In genomic region chr7:11252011-11252607, GRCh38 we compare ENCODE assay signal across 19 cellular contexts.
DNase-seq lines count a peak whose midpoint lies in the region; ATAC-seq and TF ChIP-seq lines count a peak whose summit lies in the region.
"Had no signal": no experiment of that assay in that cellular context is flagged by ENCODE, and none has a peak within 500 bp of the region (broad histone marks: within the 10 kb centered on the region; RNA-seq: fewer than 3 reads in every experiment).

No MANE protein-coding gene starts in this region.

- H3K27me3 Mint-ChIP-seq in stimulated activated naive B cell treated with anti-CD40 and anti-IgM and Interleukin-4, amounts not matched to agents 10 μg/mL and 1 μg/mL and 100 μg/mL, for 72 hours = peaks cover 0 to 5% of the 10 kb centered on the region in 2 donors
- H3K27me3 Mint-ChIP-seq in activated T-cell treated with anti-CD3 and anti-CD28 coated beads, Interleukin-2, amount 50 U/mL, for 4 hours (ENCODE audit: low read depth) = peaks cover 2% of the 10 kb centered on the region
- H3K27me3 Mint-ChIP-seq: CD4-positive, CD25-positive, alpha-beta regulatory T cell had no signal

- no peak overlapping the region for H3K9ac ChIP-seq in OCI-LY3 (ENCODE audit: low read length)

- peaks cover 6% of the 10 kb centered on the region; the same call in 1 of the 2 replicates for H3K4me1 ChIP-seq in OCI-LY3 (ENCODE audit: low read length)

- H3K36me3 Mint-ChIP-seq in stimulated activated naive B cell treated with anti-CD40 and anti-IgM and Interleukin-4, amounts not matched to agents 10 μg/mL and 1 μg/mL and 100 μg/mL, for 72 hours = no peaks in the 10 kb centered on the region
- no peaks in the 10 kb centered on the region for H3K36me3 Mint-ChIP-seq in activated T-cell treated with anti-CD3 and anti-CD28 coated beads, Interleukin-2, amount 50 U/mL, for 4 hours (ENCODE audit: insufficient read depth)
- H3K36me3 Mint-ChIP-seq: CD4-positive, CD25-positive, alpha-beta regulatory T cell had no signal

- H3K27me3 ChIP-seq in OCI-LY3 (ENCODE audit: low read depth, low read length) = no peaks in the 10 kb centered on the region

- H3K4me3 ChIP-seq in OCI-LY3 (ENCODE audit: low read length) = no peak overlapping the region

- peaks cover 8 to 17% of the 10 kb centered on the region in 2 donors for H3K4me1 Mint-ChIP-seq in stimulated activated naive B cell treated with anti-CD40 and anti-IgM and Interleukin-4, amounts not matched to agents 10 μg/mL and 1 μg/mL and 100 μg/mL, for 72 hours
- H3K4me1 Mint-ChIP-seq in activated T-cell treated with anti-CD3 and anti-CD28 coated beads, Interleukin-2, amount 50 U/mL, for 4 hours (ENCODE audit: low read depth) = no peaks in the 10 kb centered on the region
- H3K4me1 Mint-ChIP-seq: CD4-positive, CD25-positive, alpha-beta regulatory T cell; H9 had no signal

- no peak overlapping the region for H3K27ac ChIP-seq in OCI-LY3 (ENCODE audit: low read length)
- H3K27ac ChIP-seq: RWPE1 had no signal

- no peak overlapping the region for H3K4me3 Mint-ChIP-seq in stimulated activated naive B cell treated with anti-CD40 and anti-IgM and Interleukin-4, amounts not matched to agents 10 μg/mL and 1 μg/mL and 100 μg/mL, for 72 hours
- no peak overlapping the region for H3K4me3 Mint-ChIP-seq in activated T-cell treated with anti-CD3 and anti-CD28 coated beads, Interleukin-2, amount 50 U/mL, for 4 hours
- H3K4me3 Mint-ChIP-seq: CD4-positive, CD25-positive, alpha-beta regulatory T cell; H9 had no signal

- H3K4me2 ChIP-seq in OCI-LY3 (ENCODE audit: low read length) = 0 out of 2 replicates have a peak overlapping the region, but pooled peaks have one; percentile 9

- no peaks in the 10 kb centered on the region for H3K9me3 Mint-ChIP-seq in stimulated activated naive B cell treated with anti-CD40 and anti-IgM and Interleukin-4, amounts not matched to agents 10 μg/mL and 1 μg/mL and 100 μg/mL, for 72 hours
- no peaks in the 10 kb centered on the region for H3K9me3 Mint-ChIP-seq in activated T-cell treated with anti-CD3 and anti-CD28 coated beads, Interleukin-2, amount 50 U/mL, for 4 hours
- H3K9me3 Mint-ChIP-seq: H9 had no signal

- no peak overlapping the region for H2AFZ ChIP-seq in OCI-LY3 (ENCODE audit: low read depth, low read length)

- H3K79me2 ChIP-seq in OCI-LY3 (ENCODE audit: low read length) = no peaks in the 10 kb centered on the region

- TF ChIP-seq CTCF in OCI-LY3 (IDR thresholded peaks at IDR 0.05; ENCODE audit: low read depth, low read length) = no peak

- no peak for DNase-seq in stimulated activated naive B cell treated with anti-CD40 and anti-IgM and Interleukin-4, amounts not matched to agents 10 μg/mL and 1 μg/mL and 100 μg/mL, for 72 hours
- no peak for DNase-seq in activated T-cell treated with anti-CD3 and anti-CD28 coated beads, Interleukin-2, amount 50 U/mL, for 4 hours
- no peak for DNase-seq in GDM1 (lab: John Stamatoyannopoulos, UW)
- DNase-seq: CD4-positive, CD25-positive, alpha-beta regulatory T cell; DMS79; H9; KG1; NCI-H1048; NCI-H1436 treated with DMSO at 0.1 percent for 48 hours; NCI-H2029 treated with DMSO at 0.1 percent for 48 hours; NCI-H2171 treated with DMSO at 0.1 percent for 48 hours; NCI-H446 treated with DMSO at 0.1 percent for 48 hours; NCI-H748 treated with DMSO at 0.1 percent for 48 hours had no signal

- peak; percentile 29 for ATAC-seq in GM18867 (IDR thresholded peaks at IDR 0.05; ENCODE audit: unreplicated experiment)
- peak; percentile 43 for ATAC-seq in GM21723 (IDR thresholded peaks at IDR 0.05; ENCODE audit: unreplicated experiment)
- ATAC-seq in stimulated activated naive B cell treated with anti-CD40 and anti-IgM and Interleukin-4, amounts not matched to agents 10 μg/mL and 1 μg/mL and 100 μg/mL, for 72 hours (replicated peaks) = peak; percentile 28 to 31
- no peak for ATAC-seq in HG02798 (IDR thresholded peaks at IDR 0.05; ENCODE audit: poor library complexity, unreplicated experiment)
- ATAC-seq in activated T-cell treated with anti-CD3 and anti-CD28 coated beads, Interleukin-2, amount 50 U/mL, for 4 hours = no peak
- ATAC-seq: HepG2 had no signal

- H3K27ac Mint-ChIP-seq in stimulated activated naive B cell treated with anti-CD40 and anti-IgM and Interleukin-4, amounts not matched to agents 10 μg/mL and 1 μg/mL and 100 μg/mL, for 72 hours = peak overlapping the region; percentile 26
- H3K27ac Mint-ChIP-seq: CD4-positive, CD25-positive, alpha-beta regulatory T cell; H9 had no signal

- H3K36me3 ChIP-seq in OCI-LY3 (replicated peaks; ENCODE audit: low read depth, low read length) = no peaks in the 10 kb centered on the region

- no peaks in the 10 kb centered on the region for H3K9me3 ChIP-seq in OCI-LY3 (ENCODE audit: insufficient read depth, low read length)

- H4K20me1 ChIP-seq in OCI-LY3 (ENCODE audit: insufficient read depth, low read length) = no peaks in the 10 kb centered on the region

Comparison
In these comparisons a context has a peak if more than half of its experiments do, and no peak if none do; other contexts are left out.
1. ATAC-seq: peak in GM18867 (single experiment), GM21723 (single experiment) and stimulated activated naive B cell treated with anti-CD40 and anti-IgM and Interleukin-4, amounts not matched to agents 10 μg/mL and 1 μg/mL and 100 μg/mL, for 72 hours (2 of 2); none in HG02798 (single experiment) and activated T-cell treated with anti-CD3 and anti-CD28 coated beads, Interleukin-2, amount 50 U/mL, for 4 hours (0 of 2).